8 cellular contexts compared by ENCODE assay signal in the genomic region with DNA sequence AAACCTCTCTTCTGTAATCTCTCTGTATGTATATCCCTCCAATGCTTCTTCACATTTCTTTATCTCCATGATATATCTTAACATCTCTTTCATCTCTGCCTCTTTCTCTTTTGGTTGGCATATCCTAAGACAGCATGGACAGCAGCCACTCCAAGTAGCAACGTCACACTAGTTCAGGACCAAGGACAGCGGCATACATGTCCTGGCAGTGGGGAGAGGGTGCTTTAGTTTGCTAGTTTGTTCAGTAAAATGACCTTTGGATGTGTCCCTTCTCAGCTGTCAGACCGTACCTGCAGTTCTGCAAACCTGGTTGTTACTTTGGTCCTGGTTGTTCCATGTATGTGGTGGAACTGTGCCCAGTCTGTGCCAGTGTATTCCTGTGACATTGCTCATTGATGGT.
DNase-seq lines count a peak whose midpoint lies in the region; ATAC-seq and TF ChIP-seq lines count a peak whose summit lies in the region.

No MANE protein-coding gene starts in this region.

- H3K4me3 ChIP-seq in adrenal gland: no peak overlapping the region

- no peak overlapping the region for H3K4me3 Mint-ChIP-seq in activated T-helper 17 cell treated with anti-CD3 and anti-CD28 coated beads, Interleukin-2, amount 50 U/mL, for 72 hours
- H3K4me3 Mint-ChIP-seq in chondrocyte (ENCODE audit: unreplicated experiment): no peak overlapping the region

- no peaks in the 10 kb centered on the region for H3K4me1 Mint-ChIP-seq in activated T-helper 17 cell treated with anti-CD3 and anti-CD28 coated beads, Interleukin-2, amount 50 U/mL, for 72 hours
- peaks cover 4% of the 10 kb centered on the region for H3K4me1 Mint-ChIP-seq in chondrocyte (ENCODE audit: low read depth)

- no peaks in the 10 kb centered on the region for H3K36me3 ChIP-seq in adrenal gland (replicated peaks in 1 of 2)

- TF ChIP-seq POLR2A in adrenal gland (IDR thresholded peaks at IDR 0.05): no peak

- no peak overlapping the region for H3K27ac Mint-ChIP-seq in activated T-helper 17 cell treated with anti-CD3 and anti-CD28 coated beads, Interleukin-2, amount 50 U/mL, for 72 hours
- H3K27ac Mint-ChIP-seq in chondrocyte (ENCODE audit: unreplicated experiment): no peak overlapping the region

- no peaks in the 10 kb centered on the region for H3K36me3 Mint-ChIP-seq in activated T-helper 17 cell treated with anti-CD3 and anti-CD28 coated beads, Interleukin-2, amount 50 U/mL, for 72 hours (ENCODE audit: low read depth)
- peaks cover 5% of the 10 kb centered on the region for H3K36me3 Mint-ChIP-seq in chondrocyte (ENCODE audit: low read depth)

- H3K27me3 ChIP-seq in adrenal gland: no peaks in the 10 kb centered on the region

- intact Hi-C loops in adrenal gland (cut with DNase I): no loop called here

- H3K27ac ChIP-seq in adrenal gland: no peak overlapping the region

- peaks cover 20% of the 10 kb centered on the region for H3K27me3 Mint-ChIP-seq in activated T-helper 17 cell treated with anti-CD3 and anti-CD28 coated beads, Interleukin-2, amount 50 U/mL, for 72 hours
- H3K27me3 Mint-ChIP-seq in chondrocyte (ENCODE audit: low read depth): no peaks in the 10 kb centered on the region

- no peak for TF ChIP-seq CTCF in adrenal gland (IDR thresholded peaks at IDR 0.05)
- no peak for TF ChIP-seq CTCF in chondrocyte (IDR thresholded peaks at IDR 0.05)

- 10 to 31% (median 21%) methylated on average over 2 to 3 of the region's 3 CpGs for WGBS in adrenal gland, 4 donors

- no peaks in the 10 kb centered on the region for H3K4me1 ChIP-seq in adrenal gland (replicated peaks in 1 of 2)

- ATAC-seq in HG03039 (IDR thresholded peaks at IDR 0.05; ENCODE audit: unreplicated experiment) (no peak), HG03469 (IDR thresholded peaks at IDR 0.05; ENCODE audit: unreplicated experiment) (no peak)
- no peak for ATAC-seq in activated T-helper 17 cell treated with anti-CD3 and anti-CD28 coated beads, Interleukin-2, amount 50 U/mL, for 72 hours (replicated peaks)

- no peaks in the 10 kb centered on the region for H3K9me3 ChIP-seq in adrenal gland (replicated peaks in 1 of 3)

- no peaks in the 10 kb centered on the region for H3K9me3 Mint-ChIP-seq in activated T-helper 17 cell treated with anti-CD3 and anti-CD28 coated beads, Interleukin-2, amount 50 U/mL, for 72 hours
- peaks cover 3% of the 10 kb centered on the region for H3K9me3 Mint-ChIP-seq in chondrocyte (ENCODE audit: low read depth)

- peak; percentile 88 for DNase-seq in COLO829 (ENCODE audit: low spot score)
- peak; percentile 71 for DNase-seq in HT1080 (ENCODE audit: low read depth)
- peak; percentile 51 to 73 (median 68) for DNase-seq in adrenal gland
- DNase-seq in islet precursor cell: peak; percentile 89
- no peak for DNase-seq in chondrocyte (ENCODE audit: low spot score)
